In the genomic region with DNA sequence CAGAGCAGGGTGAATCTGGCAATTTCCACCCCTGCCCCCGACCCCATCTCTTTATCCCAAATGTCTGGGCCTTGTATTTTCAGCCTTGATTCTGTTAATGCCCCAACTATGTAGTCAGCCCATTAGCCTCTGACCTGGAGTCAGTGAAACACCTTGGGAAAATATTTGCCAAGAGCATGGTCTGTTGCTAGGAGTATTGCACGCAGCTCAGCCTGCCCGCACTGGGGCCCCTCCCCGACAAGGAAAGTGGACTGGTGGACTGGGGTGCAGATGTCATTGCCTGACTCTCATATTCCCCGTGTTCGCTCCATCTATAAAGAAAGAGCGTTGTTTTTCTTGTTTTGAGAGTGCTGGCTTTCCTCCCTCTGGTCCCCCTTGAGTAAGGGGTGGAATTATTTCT, we compare ENCODE assay signal across 13 cellular contexts. TPM values are rescaled to one million over a fixed set of nuclear protein-coding genes. Genes with fewer than 3 reads are reported as not detected.
"Had no signal": no experiment of that assay in that cellular context is flagged by ENCODE, and none has a peak within 500 bp of the region (broad histone marks: within the 10 kb centered on the region; RNA-seq: fewer than 3 reads in every experiment).

No MANE protein-coding gene starts in this region.

RNA-seq across cellular contexts. Expression of gene SPACA5, which starts 51.5 kb away (rescaled TPM):
- total RNA-seq: stomach, subcutaneous adipose tissue, suprapubic skin, thoracic aorta, thyroid gland, tibial nerve, transverse colon, upper lobe of left lung, upper lobe of right lung, ureter, urinary bladder, uterus, vagina had no signal
- polyA plus RNA-seq: urinary bladder had no signal
